Comparison of ENCODE assay signal across 25 cellular contexts in the genomic region with DNA sequence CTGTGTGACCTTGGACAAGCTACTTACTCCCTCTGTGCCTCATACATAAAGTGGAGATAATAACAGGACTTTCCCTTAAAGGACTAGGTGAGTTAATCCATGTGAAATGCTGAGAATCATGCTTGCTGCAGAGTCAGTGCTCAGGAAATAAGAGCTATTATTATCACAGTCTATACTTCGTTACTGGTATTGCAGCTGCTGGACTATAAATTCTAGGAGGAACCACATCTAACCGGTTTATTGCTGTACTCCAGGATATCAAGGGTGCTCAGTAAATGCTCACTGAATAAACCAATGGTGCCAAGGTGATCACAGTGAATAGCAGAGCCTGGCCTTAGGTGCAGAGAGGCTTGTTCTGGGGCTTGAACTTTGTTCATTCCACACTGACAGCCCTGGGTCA.
DNase-seq lines count a peak whose midpoint lies in the region; ATAC-seq, FAIRE-seq and TF ChIP-seq lines count a peak whose summit lies in the region.
"Had no signal": no experiment of that assay in that cellular context is flagged by ENCODE, and none has a peak within 500 bp of the region (broad histone marks: within the 10 kb centered on the region; RNA-seq: fewer than 3 reads in every experiment).

No MANE protein-coding gene starts in this region.

- H4K20me1 ChIP-seq in K562 (replicated peaks; ENCODE audit: control insufficient read depth, insufficient read depth, low read length) = no peaks in the 10 kb centered on the region

- in situ Hi-C loops in K562 (cut with MboI) = loop anchor here (5.0 to 25.0 kb wide), 2 partner anchors 126 to 341 kb away; no protein-coding TSS in a partner anchor

- H3K4me3 Mint-ChIP-seq in HFFc6 (no peak overlapping the region), nephron (peak overlapping the region in 1 of 3 experiments; percentile 17)
- H3K4me3 Mint-ChIP-seq: central memory CD8-positive, alpha-beta T cell had no signal

- H3K4me1 Mint-ChIP-seq in HFFc6 (ENCODE audit: low read depth) = no peaks in the 10 kb centered on the region; the same call in 1 of the 2 replicates
- peaks cover 83% of the 10 kb centered on the region for H3K4me1 Mint-ChIP-seq in nephron
- H3K4me1 Mint-ChIP-seq: central memory CD8-positive, alpha-beta T cell had no signal

- H3K4me3 ChIP-seq in AG04449 (ENCODE audit: low read depth, low read length) = no peak overlapping the region
- H3K4me3 ChIP-seq in K562 = no peak overlapping the region
- H3K4me3 ChIP-seq: lower lobe of right lung, SK-N-MC, skin epidermis had no signal

- no peak overlapping the region for H2AFZ ChIP-seq in K562 (ENCODE audit: low read depth, low read length)

- H3K4me2 ChIP-seq in K562 (ENCODE audit: insufficient read depth, low read length) = no peak overlapping the region

- peak; percentile 5 for DNase-seq in AG04449 (ENCODE audit: low read depth, low spot score)
- peak; percentile 16 for DNase-seq in HFFc6
- DNase-seq in K562 (ENCODE audit: extremely low read depth in 1 of 4, low spot score in 3 of 4) = no peak
- DNase-seq: ACHN; activated CD8-positive, alpha-beta memory T cell treated with anti-CD3 and anti-CD28 coated beads, Interleukin-2, amount 50 U/mL, for 4 hours; activated naive CD4-positive, alpha-beta T cell treated with anti-CD3 and anti-CD28 coated beads, Interleukin-2, amount 50 U/mL, for 16 hours; aorta; lower lobe of right lung; NCI-H1436; NCI-H2171; NCI-H526 treated with DMSO at 0.1 percent for 48 hours; stimulated activated CD4-positive, alpha-beta T cell treated with anti-CD3 and anti-CD28 coated beads, Interleukin-1b, Interleukin-23, amount 100 ng/mL, for 48 hours; T-helper 2 cell had no signal

- no peaks in the 10 kb centered on the region for H3K9me1 ChIP-seq in K562 (ENCODE audit: control insufficient read depth, insufficient read depth, low read length)

- H3K27me3 ChIP-seq in K562 (ENCODE audit: control insufficient read depth in 2 of 2, insufficient read depth in 2 of 2, low read length in 2 of 2) = peaks cover 21 to 52% of the 10 kb centered on the region in 2 experiments; a peak in 3 of 5 replicates

- H3K9ac ChIP-seq in K562 (ENCODE audit: insufficient read depth in 1 of 2, low read depth in 2 of 2, low read length in 2 of 2) = no peak overlapping the region

- BruUV-seq in K562 (replicated peaks; lab: Mats Ljungman, UMichigan) = no TSS peak

- H3K79me2 ChIP-seq in K562 (ENCODE audit: control insufficient read depth, insufficient read depth, low read length) = no peaks in the 10 kb centered on the region

- TF ChIP-seq EP300 in K562 (IDR thresholded peaks at IDR 0.05; ENCODE audit: low read length) = no peak

- TF ChIP-seq POLR2A in K562 (conservative IDR thresholded peaks at IDR 0.05) = no peak

- TF ChIP-seq CTCF in AG04449 (IDR thresholded peaks at IDR 0.05; ENCODE audit: insufficient read depth, low read length, missing control alignments) = no peak
- TF ChIP-seq CTCF in HFFc6 (IDR thresholded peaks at IDR 0.05) = no peak
- TF ChIP-seq CTCF in K562 (IDR thresholded peaks at IDR 0.05 in 2 of 3, conservative IDR thresholded peaks at IDR 0.05 in 1 of 3; ENCODE audit: insufficient read depth in 2 of 3, low read depth in 1 of 3, low read length in 3 of 3) = no peak
- TF ChIP-seq CTCF in nephron (IDR thresholded peaks at IDR 0.05; ENCODE audit: unreplicated experiment in 3 of 3) = no peak

- H3K36me3 ChIP-seq in K562 (ENCODE audit: control insufficient read depth, insufficient read depth, low read length) = no peaks in the 10 kb centered on the region
- H3K36me3 ChIP-seq: lower lobe of right lung had no signal

- no peak overlapping the region for H3K27ac ChIP-seq in K562 (ENCODE audit: extremely low read depth, low read depth, low read length)
- H3K27ac ChIP-seq: HL-60, lower lobe of right lung, SK-N-MC had no signal

- intact Hi-C loops in K562 (cut with micrococcal nuclease) = no loop called here

- H3K9me3 ChIP-seq in K562 (replicated peaks; ENCODE audit: control insufficient read depth, insufficient read depth, low read depth, low read length) = no peaks in the 10 kb centered on the region
- H3K9me3 ChIP-seq: lower lobe of right lung had no signal

- no peaks in the 10 kb centered on the region for H3K36me3 Mint-ChIP-seq in HFFc6 (ENCODE audit: low read depth)
- no peaks in the 10 kb centered on the region for H3K36me3 Mint-ChIP-seq in nephron (ENCODE audit: low read depth)

- ATAC-seq in K562 (no peak), GM19463 (IDR thresholded peaks at IDR 0.05; ENCODE audit: unreplicated experiment) (no peak), GM21526 (IDR thresholded peaks at IDR 0.05; ENCODE audit: low FRiP score, unreplicated experiment) (no peak), GM19395 (IDR thresholded peaks at IDR 0.05; ENCODE audit: unreplicated experiment) (no peak)
- ATAC-seq: lower lobe of right lung had no signal

- POLR2A ChIA-PET in AG04449 (lab: Yijun Ruan, JAX) = no interaction called here
- POLR2A ChIA-PET in K562 (lab: Yijun Ruan, JAX) = interaction anchor here (0.7 kb wide), 1 partner anchor 166 kb away, joined by 3 read pairs; no protein-coding TSS in a partner anchor

- 0 out of 5 replicates have a peak, but pooled peaks cover 0 to 3% of the 10 kb centered on the region in 2 experiments for H3K4me1 ChIP-seq in K562 (replicated peaks in 1 of 2; ENCODE audit: control insufficient read depth in 2 of 2, insufficient read depth in 2 of 2, low read length in 2 of 2)
- H3K4me1 ChIP-seq: lower lobe of right lung had no signal

- H3K9me3 Mint-ChIP-seq in HFFc6 = no peaks in the 10 kb centered on the region
- H3K9me3 Mint-ChIP-seq in nephron = no peaks in the 10 kb centered on the region
- H3K9me3 Mint-ChIP-seq: central memory CD8-positive, alpha-beta T cell had no signal

- H3K27me3 Mint-ChIP-seq in HFFc6 (ENCODE audit: insufficient read depth) (peaks cover 18% of the 10 kb centered on the region), nephron (ENCODE audit: low read depth) (peaks cover 3% of the 10 kb centered on the region)
- H3K27me3 Mint-ChIP-seq: progenitor cell of endocrine pancreas had no signal

- no peak for FAIRE-seq in K562 (lab: Jason Lieb, UNC)
- FAIRE-seq: endothelial cell of umbilical vein, GM12891, keratinocyte had no signal

- 0% methylated on average over 2 of the region's 2 CpGs for WGBS in K562 (ENCODE audit: insufficient coverage, low coverage, missing lambda C conversion rate)

- CTCF ChIA-PET in AG04449 (lab: Yijun Ruan, JAX) = interaction anchor here (2.8 kb wide), 1 partner anchor 10 kb away, joined by 13 read pairs; no protein-coding TSS in a partner anchor
- CTCF ChIA-PET in K562 (lab: Yijun Ruan, JAX; ENCODE audit: low intra/inter-chr PET ratio) = no interaction called here

- TF ChIP-seq RAD21 in K562 (CRISPR knock-in tag; conservative IDR thresholded peaks at IDR 0.05 in 1 of 2, IDR thresholded peaks at IDR 0.05 in 1 of 2) = no peak

- H3K27ac Mint-ChIP-seq in HFFc6 (no peak overlapping the region), nephron (peak overlapping the region; percentile 17 to 69 (median 58))
- H3K27ac Mint-ChIP-seq: progenitor cell of endocrine pancreas had no signal

TF ChIP-seq in K562, 482 proteins besides CTCF, POLR2A, EP300 and RAD21:
- no peak for TF ChIP-seq ZNF79 (CRISPR knock-in tag; IDR thresholded peaks at IDR 0.05; ENCODE audit: low read depth)
- TF ChIP-seq, protein P1, sequence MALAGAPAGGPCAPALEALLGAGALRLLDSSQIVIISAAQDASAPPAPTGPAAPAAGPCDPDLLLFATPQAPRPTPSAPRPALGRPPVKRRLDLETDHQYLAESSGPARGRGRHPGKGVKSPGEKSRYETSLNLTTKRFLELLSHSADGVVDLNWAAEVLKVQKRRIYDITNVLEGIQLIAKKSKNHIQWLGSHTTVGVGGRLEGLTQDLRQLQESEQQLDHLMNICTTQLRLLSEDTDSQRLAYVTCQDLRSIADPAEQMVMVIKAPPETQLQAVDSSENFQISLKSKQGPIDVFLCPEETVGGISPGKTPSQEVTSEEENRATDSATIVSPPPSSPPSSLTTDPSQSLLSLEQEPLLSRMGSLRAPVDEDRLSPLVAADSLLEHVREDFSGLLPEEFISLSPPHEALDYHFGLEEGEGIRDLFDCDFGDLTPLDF (CRISPR knock-in tag; IDR thresholded peaks at IDR 0.05) = no peak
- TF ChIP-seq CHCHD3 (CRISPR knock-in tag; IDR thresholded peaks at IDR 0.05) = no peak
- TF ChIP-seq SRSF3 (IDR thresholded peaks at IDR 0.05; ENCODE audit: insufficient read depth, low read length) = no peak
- TF ChIP-seq, protein P2, sequence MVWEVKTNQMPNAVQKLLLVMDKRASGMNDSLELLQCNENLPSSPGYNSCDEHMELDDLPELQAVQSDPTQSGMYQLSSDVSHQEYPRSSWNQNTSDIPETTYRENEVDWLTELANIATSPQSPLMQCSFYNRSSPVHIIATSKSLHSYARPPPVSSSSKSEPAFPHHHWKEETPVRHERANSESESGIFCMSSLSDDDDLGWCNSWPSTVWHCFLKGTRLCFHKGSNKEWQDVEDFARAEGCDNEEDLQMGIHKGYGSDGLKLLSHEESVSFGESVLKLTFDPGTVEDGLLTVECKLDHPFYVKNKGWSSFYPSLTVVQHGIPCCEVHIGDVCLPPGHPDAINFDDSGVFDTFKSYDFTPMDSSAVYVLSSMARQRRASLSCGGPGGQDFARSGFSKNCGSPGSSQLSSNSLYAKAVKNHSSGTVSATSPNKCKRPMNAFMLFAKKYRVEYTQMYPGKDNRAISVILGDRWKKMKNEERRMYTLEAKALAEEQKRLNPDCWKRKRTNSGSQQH (CRISPR knock-in tag; IDR thresholded peaks at IDR 0.05) = no peak
- TF ChIP-seq RBM25 (IDR thresholded peaks at IDR 0.05; ENCODE audit: low read depth, low read length, severe bottlenecking) = peak; percentile 25
- TF ChIP-seq SP1 (CRISPR knock-in tag; IDR thresholded peaks at IDR 0.05) = no peak
- TF ChIP-seq, protein P3, sequence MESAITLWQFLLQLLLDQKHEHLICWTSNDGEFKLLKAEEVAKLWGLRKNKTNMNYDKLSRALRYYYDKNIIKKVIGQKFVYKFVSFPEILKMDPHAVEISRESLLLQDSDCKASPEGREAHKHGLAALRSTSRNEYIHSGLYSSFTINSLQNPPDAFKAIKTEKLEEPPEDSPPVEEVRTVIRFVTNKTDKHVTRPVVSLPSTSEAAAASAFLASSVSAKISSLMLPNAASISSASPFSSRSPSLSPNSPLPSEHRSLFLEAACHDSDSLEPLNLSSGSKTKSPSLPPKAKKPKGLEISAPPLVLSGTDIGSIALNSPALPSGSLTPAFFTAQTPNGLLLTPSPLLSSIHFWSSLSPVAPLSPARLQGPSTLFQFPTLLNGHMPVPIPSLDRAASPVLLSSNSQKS (CRISPR knock-in tag; IDR thresholded peaks at IDR 0.05) = no peak

Comparison
In these comparisons a context has a peak if more than half of its experiments do, and no peak if none do; other contexts are left out.
1. DNase-seq: peak in AG04449 (single experiment) and HFFc6 (single experiment); none in K562 (0 of 4).